Comparison of ENCODE assay signal across 8 cellular contexts in genomic region chr9:79572891-79573696, GRCh38. TPM values are rescaled to one million over a fixed set of nuclear protein-coding genes. Genes with fewer than 3 reads are reported as not detected.
DNase-seq lines count a peak whose midpoint lies in the region; ATAC-seq, FAIRE-seq and TF ChIP-seq lines count a peak whose summit lies in the region.

No MANE protein-coding gene starts in this region.

- no peak for FAIRE-seq in K562 (lab: Jason Lieb, UNC)

- peaks cover 2% of the 10 kb centered on the region for H3K27me3 Mint-ChIP-seq in T-helper 2 cell treated with Interferon-gamma antibody and Interleukin-4, amounts not matched to agents 5 μg/mL and 100 μg/mL, for 36 hours (ENCODE audit: low read depth)

- no TSS peak for BruUV-seq in K562 (replicated peaks; lab: Mats Ljungman, UMichigan)

- H3K4me3 ChIP-seq in K562 (peak overlapping the region; percentile 52), smooth muscle cell (peak overlapping the region; percentile 79)

- H3K9ac ChIP-seq in K562 (ENCODE audit: insufficient read depth in 1 of 2, low read depth in 2 of 2, low read length in 2 of 2) (peak overlapping the region; percentile 31 to 84; a peak in 3 of 4 replicates), smooth muscle cell (ENCODE audit: low read depth) (peak overlapping the region; percentile 96)

- CTCF ChIA-PET in K562 (lab: Yijun Ruan, JAX; ENCODE audit: low intra/inter-chr PET ratio): no interaction called here

- peak overlapping the region; percentile 41; the same call in 2 of the 3 replicates for H3K27ac ChIP-seq in K562 (ENCODE audit: extremely low read depth, low read depth, low read length)
- peak overlapping the region; percentile 97 for H3K27ac ChIP-seq in smooth muscle cell (ENCODE audit: low read depth)

- H3K9me3 ChIP-seq in K562 (replicated peaks; ENCODE audit: control insufficient read depth, insufficient read depth, low read depth, low read length) (no peaks in the 10 kb centered on the region), smooth muscle cell (replicated peaks; ENCODE audit: low read depth) (no peaks in the 10 kb centered on the region)

- peak overlapping the region; percentile 92 for H3K27ac Mint-ChIP-seq in T-helper 2 cell treated with Interferon-gamma antibody and Interleukin-4, amounts not matched to agents 5 μg/mL and 100 μg/mL, for 36 hours

- H3K36me3 ChIP-seq in K562 (ENCODE audit: control insufficient read depth, insufficient read depth, low read length): no peaks in the 10 kb centered on the region
- H3K36me3 ChIP-seq in smooth muscle cell (ENCODE audit: low read depth): no peaks in the 10 kb centered on the region

- peak overlapping the region; percentile 89 for H3K4me3 Mint-ChIP-seq in T-helper 2 cell treated with Interferon-gamma antibody and Interleukin-4, amounts not matched to agents 5 μg/mL and 100 μg/mL, for 36 hours

- no peak for TF ChIP-seq EP300 in K562 (IDR thresholded peaks at IDR 0.05; ENCODE audit: low read length)

- H3K9me3 Mint-ChIP-seq in T-helper 2 cell treated with Interferon-gamma antibody and Interleukin-4, amounts not matched to agents 5 μg/mL and 100 μg/mL, for 36 hours: no peaks in the 10 kb centered on the region

- POLR2A ChIA-PET in K562 (lab: Yijun Ruan, JAX): no interaction called here

- H3K4me1 Mint-ChIP-seq in T-helper 2 cell treated with Interferon-gamma antibody and Interleukin-4, amounts not matched to agents 5 μg/mL and 100 μg/mL, for 36 hours (ENCODE audit: low read depth): peaks cover 43% of the 10 kb centered on the region

- H2AFZ ChIP-seq in K562 (ENCODE audit: low read depth, low read length): 0 out of 2 replicates have a peak overlapping the region, but pooled peaks have one; percentile 55
- peak overlapping the region; percentile 65 for H2AFZ ChIP-seq in smooth muscle cell (ENCODE audit: low read depth)

- no peaks in the 10 kb centered on the region for H3K27me3 ChIP-seq in K562 (ENCODE audit: control insufficient read depth in 2 of 2, insufficient read depth in 2 of 2, low read length in 2 of 2)
- no peaks in the 10 kb centered on the region for H3K27me3 ChIP-seq in smooth muscle cell (ENCODE audit: low read depth)

- in situ Hi-C loops in K562 (cut with MboI): no loop called here

- peak; percentile 12 for DNase-seq in NCI-H1436 (lab: John Stamatoyannopoulos, UW)
- DNase-seq in NCI-H1436 treated with DMSO at 0.1 percent for 48 hours (lab: John Stamatoyannopoulos, UW): no peak
- peak; percentile 61 for DNase-seq in T-helper 2 cell treated with Interferon-gamma antibody and Interleukin-4, amounts not matched to agents 5 μg/mL and 100 μg/mL, for 36 hours (ENCODE audit: low spot score)
- DNase-seq in K562 (ENCODE audit: extremely low read depth in 1 of 4, low spot score in 3 of 4): peak; percentile 13 to 27 (median 25)
- peak; percentile 32 for DNase-seq in iPS-NIHi11 (ENCODE audit: low spot score)
- DNase-seq in smooth muscle cell (lab: John Stamatoyannopoulos, UW; ENCODE audit: unreplicated experiment): peak; percentile 36

- H3K4me1 ChIP-seq in K562 (replicated peaks in 1 of 2; ENCODE audit: control insufficient read depth in 2 of 2, insufficient read depth in 2 of 2, low read length in 2 of 2) (peaks cover 0 to 27% of the 10 kb centered on the region in 2 experiments; a peak in 2 of 5 replicates), smooth muscle cell (ENCODE audit: low read depth) (peaks cover 42% of the 10 kb centered on the region)

- H3F3A ChIP-seq in smooth muscle cell (ENCODE audit: low read depth): peaks cover 4% of the 10 kb centered on the region

- H4K20me1 ChIP-seq in K562 (replicated peaks; ENCODE audit: control insufficient read depth, insufficient read depth, low read length): no peaks in the 10 kb centered on the region
- H4K20me1 ChIP-seq in smooth muscle cell (ENCODE audit: low read depth): peaks cover 53% of the 10 kb centered on the region

- ATAC-seq in K562 (peak; percentile 24), HG03159 (IDR thresholded peaks at IDR 0.05; ENCODE audit: unreplicated experiment) (no peak), GM18909 (IDR thresholded peaks at IDR 0.05; ENCODE audit: poor library complexity, unreplicated experiment) (no peak)

- TF ChIP-seq CTCF in K562 (IDR thresholded peaks at IDR 0.05 in 2 of 3, conservative IDR thresholded peaks at IDR 0.05 in 1 of 3; ENCODE audit: insufficient read depth in 2 of 3, low read depth in 1 of 3, low read length in 3 of 3): peak in 1 of 3 experiments; percentile 9; a peak in 1 of 6 replicates
- TF ChIP-seq CTCF in smooth muscle cell (IDR thresholded peaks at IDR 0.05; ENCODE audit: borderline replicate concordance, insufficient read depth, poor library complexity, severe bottlenecking): no peak

- H3K79me2 ChIP-seq in K562 (ENCODE audit: control insufficient read depth, insufficient read depth, low read length): no peaks in the 10 kb centered on the region; the same call in 2 of the 3 replicates
- H3K79me2 ChIP-seq in smooth muscle cell (ENCODE audit: low read depth): peaks cover 49% of the 10 kb centered on the region

- WGBS in K562 (ENCODE audit: insufficient coverage, low coverage, missing lambda C conversion rate): 5% methylated on average over 2 of the region's 96 CpGs
- under 1% methylated on average over 23 of the region's 96 CpGs for WGBS in smooth muscle cell (ENCODE audit: low lambda C conversion rate)

- TF ChIP-seq RAD21 in K562 (CRISPR knock-in tag; conservative IDR thresholded peaks at IDR 0.05 in 1 of 2, IDR thresholded peaks at IDR 0.05 in 1 of 2): no peak

- intact Hi-C loops in K562 (cut with micrococcal nuclease): loop anchor here (5.0 kb wide), 2 partner anchors 49 to 99 kb away; no protein-coding TSS in a partner anchor

- H3K4me2 ChIP-seq in K562 (ENCODE audit: insufficient read depth, low read length): peak overlapping the region; percentile 46
- peak overlapping the region; percentile 87 for H3K4me2 ChIP-seq in smooth muscle cell

- peaks cover 36% of the 10 kb centered on the region for H3K36me3 Mint-ChIP-seq in T-helper 2 cell treated with Interferon-gamma antibody and Interleukin-4, amounts not matched to agents 5 μg/mL and 100 μg/mL, for 36 hours (ENCODE audit: low read depth)

- no peaks in the 10 kb centered on the region for H3K9me1 ChIP-seq in K562 (ENCODE audit: control insufficient read depth, insufficient read depth, low read length)

- no peak for TF ChIP-seq POLR2A in K562 (conservative IDR thresholded peaks at IDR 0.05)

TF ChIP-seq in K562, 482 proteins besides CTCF, POLR2A, EP300 and RAD21 (continues in another document):
- TF ChIP-seq MED1 (CRISPR knock-in tag; IDR thresholded peaks at IDR 0.05; ENCODE audit: borderline replicate concordance) (no peak), SREBF2 (CRISPR knock-in tag; IDR thresholded peaks at IDR 0.05) (no peak), ILF3 (IDR thresholded peaks at IDR 0.05; ENCODE audit: borderline replicate concordance) (no peak), ELF2 (CRISPR knock-in tag; IDR thresholded peaks at IDR 0.05) (no peak), RBBP5 (IDR thresholded peaks at IDR 0.05; ENCODE audit: borderline replicate concordance, insufficient read depth, low read length, poor library complexity, severe bottlenecking) (peak; percentile 68), KLF6 (CRISPR knock-in tag; IDR thresholded peaks at IDR 0.05; ENCODE audit: borderline replicate concordance) (no peak), HDGF (IDR thresholded peaks at IDR 0.05) (no peak), MCM7 (IDR thresholded peaks at IDR 0.05) (no peak), DDX20 (tag; IDR thresholded peaks at IDR 0.05; ENCODE audit: low read depth) (no peak), ZNF3 (CRISPR knock-in tag; IDR thresholded peaks at IDR 0.05) (no peak), FOSL1 (tag; conservative IDR thresholded peaks at IDR 0.05) (no peak), MTA3 (IDR thresholded peaks at IDR 0.05; ENCODE audit: borderline replicate concordance) (no peak), LARP7 (IDR thresholded peaks at IDR 0.05) (no peak), ZNF165 (CRISPR knock-in tag; IDR thresholded peaks at IDR 0.05; ENCODE audit: borderline replicate concordance) (no peak), MCM5 (IDR thresholded peaks at IDR 0.05; ENCODE audit: low read depth) (no peak), ZBTB1 (CRISPR knock-in tag; IDR thresholded peaks at IDR 0.05; ENCODE audit: borderline replicate concordance, low read depth) (peak; percentile 78), NFATC3 (IDR thresholded peaks at IDR 0.05) (no peak)
- TF ChIP-seq, protein P1, sequence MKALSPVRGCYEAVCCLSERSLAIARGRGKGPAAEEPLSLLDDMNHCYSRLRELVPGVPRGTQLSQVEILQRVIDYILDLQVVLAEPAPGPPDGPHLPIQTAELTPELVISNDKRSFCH (CRISPR knock-in tag; IDR thresholded peaks at IDR 0.05): no peak
- TF ChIP-seq, protein P1 (tag; IDR thresholded peaks at IDR 0.05): no peak

RNA-seq across cellular contexts. Expression of gene TLE4, which starts 1.3 kb away (rescaled TPM):
- 5.7 and 13.1 TPM in 2 replicates for total RNA-seq in K562 (2011; cell fraction: chromatin; rRNA removed; ENCODE audit: low replicate concordance)
- 4.3 and 5.5 TPM in 2 replicates for total RNA-seq in K562 (2011; cell fraction: nucleolus; rRNA removed)
- 6.5 and 10.8 TPM in 2 replicates for total RNA-seq in K562 (2011; cell fraction: nucleoplasm; rRNA removed)
- total RNA-seq in K562 (2014; rRNA removed): 6.3 and 6.4 TPM in 2 replicates
- 5.0 and 5.7 TPM in 2 replicates for total RNA-seq in K562 (2014; rRNA removed; fragmentation: Illumina TruSeq; extraction: Trizol)
- total RNA-seq in K562 (2015; rRNA removed; fragmentation: Illumina TruSeq; extraction: Trizol): 4.9 and 5.3 TPM in 2 replicates
- total RNA-seq in K562 (2021): 8.2 and 8.8 TPM in 2 replicates
- polyA plus RNA-seq in K562 (2011; rRNA removed): 2.0 and 10.7 TPM in 2 replicates
- 1.8 and 11.9 TPM in 2 replicates for polyA plus RNA-seq in K562 (2011; cell fraction: cytosol; rRNA removed)
- polyA plus RNA-seq in K562 (2011; cell fraction: nucleus; rRNA removed): 3.7 and 14.9 TPM in 2 replicates
- polyA plus RNA-seq in K562 (2012): 4.7 and 5.0 TPM in 2 replicates
- 5.7 and 6.9 TPM in 2 replicates for polyA plus RNA-seq in K562 (2014; fragmentation: Illumina TruSeq; extraction: Trizol)
- 1 to 10 TPM; 1.1 TPM for polyA plus RNA-seq in K562 (2014; fragmentation: Nextera tagmentation; extraction: Ambion mirVana)
- 2.9 and 5.8 TPM in 2 replicates for polyA plus RNA-seq in K562 (2014; rRNA removed)
- 6.6 and 25.5 TPM in 2 replicates for polyA minus RNA-seq in K562 (2011; rRNA and poly(A)+ RNA removed)
- polyA minus RNA-seq in K562 (2011; cell fraction: cytosol; rRNA and poly(A)+ RNA removed): 7.7 and 17.7 TPM in 2 replicates
- 5.4 and 56.3 TPM in 2 replicates for polyA minus RNA-seq in K562 (2011; cell fraction: nucleus; rRNA and poly(A)+ RNA removed)
- 53.7 and 74.3 TPM in 2 replicates for total RNA-seq in smooth muscle cell
- polyA plus RNA-seq in smooth muscle cell: 31.6 and 58.8 TPM in 2 replicates
